In the genomic region with DNA sequence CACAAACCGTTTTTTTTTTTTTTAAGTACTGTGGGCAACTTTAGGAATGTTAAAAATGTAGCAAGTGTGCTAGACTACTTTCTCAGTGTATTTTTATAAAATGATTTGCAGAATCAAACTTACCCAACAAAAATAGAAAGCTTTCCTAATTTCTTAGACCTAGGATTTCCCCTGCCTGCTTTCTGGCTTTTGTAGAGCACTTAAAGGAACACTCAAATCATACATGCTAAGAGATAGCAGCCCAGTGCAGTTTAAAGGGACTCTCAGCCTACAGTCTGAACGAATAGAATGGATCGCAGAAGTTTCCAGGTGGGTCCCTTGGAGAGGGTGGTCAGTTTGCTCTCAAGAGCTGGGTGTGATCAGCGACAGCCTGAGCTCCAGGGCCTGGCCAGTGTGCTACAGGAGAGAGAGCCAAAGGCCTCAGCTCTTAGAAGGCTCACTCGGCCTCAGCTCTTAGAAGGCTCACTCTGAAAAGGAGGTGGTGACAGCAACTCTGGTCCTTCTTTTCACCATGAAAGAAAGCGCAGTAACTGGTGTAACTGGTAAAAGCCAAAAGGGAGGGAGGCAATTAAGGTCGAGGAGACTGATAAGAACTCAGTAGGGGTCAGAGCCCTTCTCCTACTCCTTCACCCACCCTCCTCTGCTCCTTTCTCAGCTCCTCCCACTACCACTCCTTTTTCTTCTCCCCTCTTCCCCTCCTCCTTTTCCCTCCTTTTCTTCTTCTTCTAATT, we compare ENCODE assay signal across 13 cellular contexts.
A peak's percentile ranks its signal among the peaks of the same experiment; 100 is the strongest.
DNase-seq lines count a peak whose midpoint lies in the region; ATAC-seq and TF ChIP-seq lines count a peak whose summit lies in the region.
"Had no signal": no experiment of that assay in that cellular context is flagged by ENCODE, and none has a peak within 500 bp of the region (broad histone marks: within the 10 kb centered on the region; RNA-seq: fewer than 3 reads in every experiment).

No MANE protein-coding gene starts in this region.

- no peaks in the 10 kb centered on the region for H3K27me3 ChIP-seq in GM23248 (replicated peaks; ENCODE audit: insufficient read depth)
- no peaks in the 10 kb centered on the region for H3K27me3 ChIP-seq in hepatocyte
- no peaks in the 10 kb centered on the region for H3K27me3 ChIP-seq in Karpas-422 (ENCODE audit: low read length)
- H3K27me3 ChIP-seq: stomach had no signal

- no peaks in the 10 kb centered on the region for H4K20me1 ChIP-seq in GM23248 (ENCODE audit: insufficient read depth)
- no peaks in the 10 kb centered on the region for H4K20me1 ChIP-seq in hepatocyte (ENCODE audit: insufficient read depth, poor library complexity, severe bottlenecking)
- no peaks in the 10 kb centered on the region for H4K20me1 ChIP-seq in Karpas-422 (ENCODE audit: insufficient read depth, low read depth, low read length)

- no peak for TF ChIP-seq CTCF in WTC11 (IDR thresholded peaks at IDR 0.05)
- TF ChIP-seq CTCF in hepatocyte (IDR thresholded peaks at IDR 0.05; ENCODE audit: poor library complexity): no peak
- TF ChIP-seq CTCF in progenitor cell of endocrine pancreas (IDR thresholded peaks at IDR 0.05; ENCODE audit: unreplicated experiment): no peak
- no peak for TF ChIP-seq CTCF in CD14-positive monocyte (IDR thresholded peaks at IDR 0.05)

- H2AFZ ChIP-seq in GM23248: peak overlapping the region; percentile 50; the same call in 1 of the 2 replicates
- H2AFZ ChIP-seq in hepatocyte: peak overlapping the region; percentile 35
- no peak overlapping the region for H2AFZ ChIP-seq in Karpas-422 (ENCODE audit: low read length)

- H3F3A ChIP-seq in GM23248 (ENCODE audit: insufficient read depth): no peaks in the 10 kb centered on the region

- H3K4me2 ChIP-seq in GM23248 (ENCODE audit: unreplicated experiment): no peak overlapping the region
- no peak overlapping the region for H3K4me2 ChIP-seq in hepatocyte
- H3K4me2 ChIP-seq in Karpas-422 (ENCODE audit: low read depth, low read length, poor library complexity, severe bottlenecking): no peak overlapping the region

- H3K36me3 ChIP-seq in GM23248 (ENCODE audit: low read depth) (no peaks in the 10 kb centered on the region), hepatocyte (replicated peaks; ENCODE audit: insufficient read depth, low read depth) (no peaks in the 10 kb centered on the region), Karpas-422 (ENCODE audit: insufficient read depth, low read length) (no peaks in the 10 kb centered on the region)
- H3K36me3 ChIP-seq: stomach had no signal

- intact Hi-C loops in CD14-positive monocyte (cut with micrococcal nuclease): no loop called here

- H3K9me2 ChIP-seq in GM23248 (ENCODE audit: insufficient read depth): no peaks in the 10 kb centered on the region
- H3K9me2 ChIP-seq in hepatocyte (replicated peaks; ENCODE audit: insufficient read depth): no peaks in the 10 kb centered on the region
- H3K9me2 ChIP-seq in Karpas-422 (replicated peaks; ENCODE audit: insufficient read depth, low read length): no peaks in the 10 kb centered on the region

- H3K4me1 ChIP-seq in GM23248 (ENCODE audit: insufficient read depth) (peaks cover 10% of the 10 kb centered on the region), hepatocyte (ENCODE audit: insufficient read depth) (peaks cover 16% of the 10 kb centered on the region), Karpas-422 (ENCODE audit: low read length) (peaks cover 3% of the 10 kb centered on the region; the same call in 1 of the 2 replicates)
- H3K4me1 ChIP-seq: stomach had no signal

- peak overlapping the region; percentile 99 for H3K27ac Mint-ChIP-seq in WTC11
- H3K27ac Mint-ChIP-seq in progenitor cell of endocrine pancreas: peak overlapping the region; percentile 84
- peak overlapping the region in 1 of 7 donors; percentile 57 for H3K27ac Mint-ChIP-seq in CD14-positive monocyte

- in situ Hi-C loops in GM23248 (cut with MboI): no loop called here

- peaks cover 45% of the 10 kb centered on the region for H3K4me1 Mint-ChIP-seq in WTC11
- H3K4me1 Mint-ChIP-seq in progenitor cell of endocrine pancreas (ENCODE audit: low read depth): peaks cover 18% of the 10 kb centered on the region
- H3K4me1 Mint-ChIP-seq in CD14-positive monocyte: peaks cover 3% of the 10 kb centered on the region

- ATAC-seq in WTC11 (peak; percentile 78), GM18868 (IDR thresholded peaks at IDR 0.05; ENCODE audit: unreplicated experiment) (no peak)

- DNase-seq in GM23248 (peak; percentile 26), WTC11 (ENCODE audit: low spot score) (peak; percentile 46), hepatocyte (ENCODE audit: low spot score) (peak; percentile 12), progenitor cell of endocrine pancreas (ENCODE audit: low spot score, unreplicated experiment) (no peak), CD14-positive monocyte (ENCODE audit: low spot score) (no peak), Karpas-422 (no peak)
- DNase-seq in effector CD4-positive, alpha-beta T cell: no peak
- DNase-seq: activated CD4-positive, alpha-beta T cell treated with anti-CD3 and anti-CD28 coated beads for 48 hours; activated gamma-delta T cell treated with Interleukin-2 at 50 U/mL for 16 hours; NCI-H524; stimulated activated CD4-positive, alpha-beta T cell treated with anti-CD3 and anti-CD28 coated beads, Interleukin-2, amount 100 ng/mL, for 24 hours; stomach had no signal

- H3K27me3 Mint-ChIP-seq in WTC11 (ENCODE audit: low read depth) (no peaks in the 10 kb centered on the region), progenitor cell of endocrine pancreas (no peaks in the 10 kb centered on the region), CD14-positive monocyte (ENCODE audit: low read depth in 3 of 3) (peaks cover 22 to 35% (median 24%) of the 10 kb centered on the region in 3 donors)

- H3K79me2 ChIP-seq in GM23248 (ENCODE audit: insufficient read depth) (no peaks in the 10 kb centered on the region), hepatocyte (no peaks in the 10 kb centered on the region), Karpas-422 (ENCODE audit: low read length) (no peaks in the 10 kb centered on the region)

- H3K9me3 ChIP-seq in GM23248 (ENCODE audit: low read depth) (no peaks in the 10 kb centered on the region), hepatocyte (ENCODE audit: low read depth) (no peaks in the 10 kb centered on the region), Karpas-422 (ENCODE audit: low read length) (no peaks in the 10 kb centered on the region)
- H3K9me3 ChIP-seq: stomach had no signal

- CTCF ChIA-PET in WTC11 (lab: Charles Lee): interaction anchor here (0.7 to 3.7 kb wide), 8 partner anchors 12 to 249 kb away, joined by 3 to 27 read pairs (median 5); a partner anchor contains a TSS

- H3K4me3 Mint-ChIP-seq in WTC11 (peak overlapping the region; percentile 59), progenitor cell of endocrine pancreas (ENCODE audit: low read depth) (no peak overlapping the region), CD14-positive monocyte (peak overlapping the region in 1 of 2 donors; percentile 20)

- POLR2A ChIA-PET in WTC11 (lab: Charles Lee): interaction anchor here (0.5 to 1.0 kb wide), 2 partner anchors 247 to 253 kb away, joined by 3 to 4 read pairs; a partner anchor contains a TSS

- H3K4me3 ChIP-seq in GM23248 (no peak overlapping the region), hepatocyte (no peak overlapping the region), Karpas-422 (ENCODE audit: low read length) (no peak overlapping the region)
- H3K4me3 ChIP-seq: stomach had no signal

- H3K9ac ChIP-seq in GM23248 (0 out of 2 replicates have a peak overlapping the region, but pooled peaks have one; percentile 2), Karpas-422 (ENCODE audit: low read length) (no peak overlapping the region)

- no peaks in the 10 kb centered on the region for H3K9me3 Mint-ChIP-seq in WTC11
- H3K9me3 Mint-ChIP-seq in progenitor cell of endocrine pancreas (ENCODE audit: low read depth): no peaks in the 10 kb centered on the region
- peaks cover 0 to 3% (median 0%) of the 10 kb centered on the region in 7 donors for H3K9me3 Mint-ChIP-seq in CD14-positive monocyte

- no peaks in the 10 kb centered on the region for H3K36me3 Mint-ChIP-seq in WTC11
- H3K36me3 Mint-ChIP-seq in progenitor cell of endocrine pancreas (ENCODE audit: insufficient read depth): no peaks in the 10 kb centered on the region
- no peaks in the 10 kb centered on the region for H3K36me3 Mint-ChIP-seq in CD14-positive monocyte

- H3K27ac ChIP-seq in GM23248: no peak overlapping the region
- H3K27ac ChIP-seq in hepatocyte: peak overlapping the region; percentile 6
- H3K27ac ChIP-seq in Karpas-422 (ENCODE audit: low read length): no peak overlapping the region
- H3K27ac ChIP-seq: stomach had no signal

- WGBS in GM23248 (ENCODE audit: low coverage in 1 of 2, low lambda C conversion rate in 2 of 2, missing lambda C conversion rate in 2 of 2), 2 experiments: 56 to 66% methylated on average over 7 of the region's 7 CpGs
- 29% methylated on average over 7 of the region's 7 CpGs for WGBS in hepatocyte (ENCODE audit: low lambda C conversion rate, missing lambda C conversion rate)

TF ChIP-seq in WTC11, 78 proteins besides CTCF, POLR2A, EP300 and RAD21:
- TF ChIP-seq, protein P1, sequence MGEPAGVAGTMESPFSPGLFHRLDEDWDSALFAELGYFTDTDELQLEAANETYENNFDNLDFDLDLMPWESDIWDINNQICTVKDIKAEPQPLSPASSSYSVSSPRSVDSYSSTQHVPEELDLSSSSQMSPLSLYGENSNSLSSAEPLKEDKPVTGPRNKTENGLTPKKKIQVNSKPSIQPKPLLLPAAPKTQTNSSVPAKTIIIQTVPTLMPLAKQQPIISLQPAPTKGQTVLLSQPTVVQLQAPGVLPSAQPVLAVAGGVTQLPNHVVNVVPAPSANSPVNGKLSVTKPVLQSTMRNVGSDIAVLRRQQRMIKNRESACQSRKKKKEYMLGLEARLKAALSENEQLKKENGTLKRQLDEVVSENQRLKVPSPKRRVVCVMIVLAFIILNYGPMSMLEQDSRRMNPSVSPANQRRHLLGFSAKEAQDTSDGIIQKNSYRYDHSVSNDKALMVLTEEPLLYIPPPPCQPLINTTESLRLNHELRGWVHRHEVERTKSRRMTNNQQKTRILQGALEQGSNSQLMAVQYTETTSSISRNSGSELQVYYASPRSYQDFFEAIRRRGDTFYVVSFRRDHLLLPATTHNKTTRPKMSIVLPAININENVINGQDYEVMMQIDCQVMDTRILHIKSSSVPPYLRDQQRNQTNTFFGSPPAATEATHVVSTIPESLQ (CRISPR knock-in tag; IDR thresholded peaks at IDR 0.05): no peak
- TF ChIP-seq, protein P2, sequence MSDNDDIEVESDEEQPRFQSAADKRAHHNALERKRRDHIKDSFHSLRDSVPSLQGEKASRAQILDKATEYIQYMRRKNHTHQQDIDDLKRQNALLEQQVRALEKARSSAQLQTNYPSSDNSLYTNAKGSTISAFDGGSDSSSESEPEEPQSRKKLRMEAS (CRISPR knock-in tag; IDR thresholded peaks at IDR 0.05): 0 out of 2 replicates have a peak, but pooled peaks have one; percentile 7

Comparison
In these comparisons a context has a peak if more than half of its experiments do, and no peak if none do; other contexts are left out.
1. DNase-seq: peak in GM23248 (single experiment), WTC11 (single experiment) and hepatocyte (single experiment); none in progenitor cell of endocrine pancreas (single experiment), CD14-positive monocyte (single experiment), effector CD4-positive, alpha-beta T cell (single experiment) and Karpas-422 (single experiment).